In genomic region chr2:75403991-75404428, GRCh38 we compare ENCODE assay signal across 9 cellular contexts.
DNase-seq lines count a peak whose midpoint lies in the region; ATAC-seq and TF ChIP-seq lines count a peak whose summit lies in the region.
"Had no signal": no experiment of that assay in that cellular context is flagged by ENCODE, and none has a peak within 500 bp of the region (broad histone marks: within the 10 kb centered on the region; RNA-seq: fewer than 3 reads in every experiment).

No MANE protein-coding gene starts in this region.

- in situ Hi-C loops in astrocyte of the spinal cord (cut with HindIII; ENCODE audit: low sequenced_read_pairs), result no loop called here

- WGBS in suprapubic skin, result 28% methylated on average over 9 of the region's 9 CpGs

- intact Hi-C loops in CD14-positive monocyte (cut with micrococcal nuclease), result loop anchor here in 1 of 2 donors (5.0 to 10.0 kb wide), 2 partner anchors 482 to 719 kb away; no protein-coding TSS in a partner anchor

- H3K4me1 ChIP-seq in suprapubic skin, result no peaks in the 10 kb centered on the region
- H3K4me1 ChIP-seq: SJSA1 had no signal

- TF ChIP-seq POLR2A in suprapubic skin (IDR thresholded peaks at IDR 0.05), result no peak

- H3K9me3 Mint-ChIP-seq in CD14-positive monocyte, result no peaks in the 10 kb centered on the region

- H3K4me3 Mint-ChIP-seq in CD14-positive monocyte, result no peak overlapping the region

- H3K4me3 ChIP-seq in astrocyte of the spinal cord (ENCODE audit: low read depth, low read length), result no peak overlapping the region
- no peak overlapping the region for H3K4me3 ChIP-seq in suprapubic skin
- H3K4me3 ChIP-seq: SJSA1 had no signal

- peak; percentile 81 for TF ChIP-seq CTCF in CD14-positive monocyte (IDR thresholded peaks at IDR 0.05)
- peak; percentile 70 for TF ChIP-seq CTCF in astrocyte of the spinal cord (IDR thresholded peaks at IDR 0.05; ENCODE audit: low read depth, low read length)
- TF ChIP-seq CTCF in suprapubic skin (IDR thresholded peaks at IDR 0.05), result peak; percentile 30 to 65

- H3K27ac ChIP-seq in suprapubic skin, result no peak overlapping the region
- H3K27ac ChIP-seq: SJSA1 had no signal

- peaks cover 3 to 29% (median 9%) of the 10 kb centered on the region in 3 donors for H3K27me3 Mint-ChIP-seq in CD14-positive monocyte (ENCODE audit: low read depth in 3 of 3)

- no peak for TF ChIP-seq EP300 in suprapubic skin (IDR thresholded peaks at IDR 0.05)

- H3K36me3 ChIP-seq in suprapubic skin, result no peaks in the 10 kb centered on the region
- H3K36me3 ChIP-seq: SJSA1 had no signal

- H3K4me1 Mint-ChIP-seq in CD14-positive monocyte, result no peaks in the 10 kb centered on the region

- no peaks in the 10 kb centered on the region for H3K9me3 ChIP-seq in suprapubic skin
- H3K9me3 ChIP-seq: SJSA1 had no signal

- ATAC-seq in GM18520 (IDR thresholded peaks at IDR 0.05; ENCODE audit: unreplicated experiment), result peak; percentile 63
- peak; percentile 84 for ATAC-seq in HG03159 (IDR thresholded peaks at IDR 0.05; ENCODE audit: unreplicated experiment)
- ATAC-seq in HG02763 (IDR thresholded peaks at IDR 0.05; ENCODE audit: unreplicated experiment), result no peak

- H3K27me3 ChIP-seq in suprapubic skin, result peaks cover 10% of the 10 kb centered on the region

- no peaks in the 10 kb centered on the region for H3K36me3 Mint-ChIP-seq in CD14-positive monocyte

- no peak overlapping the region for H3K27ac Mint-ChIP-seq in CD14-positive monocyte

- no peak for DNase-seq in CD14-positive monocyte (ENCODE audit: low spot score)
- peak; percentile 8 for DNase-seq in NCI-H446 treated with DMSO at 0.1 percent for 48 hours (lab: John Stamatoyannopoulos, UW)
- peak; percentile 63 for DNase-seq in astrocyte of the spinal cord (ENCODE audit: low read depth, low spot score)
- peak; percentile 68 for DNase-seq in inferior parietal cortex (ENCODE audit: extremely low spot score)
- DNase-seq in suprapubic skin (ENCODE audit: low spot score in 2 of 2), result no peak

Comparison
In these comparisons a context has a peak if more than half of its experiments do, and no peak if none do; other contexts are left out.
1. DNase-seq: peak in NCI-H446 treated with DMSO at 0.1 percent for 48 hours (single experiment), astrocyte of the spinal cord (single experiment) and inferior parietal cortex (single experiment); none in CD14-positive monocyte (single experiment) and suprapubic skin (0 of 2).
2. Peak in every context shown above with its lines, with median percentiles within 50 percentile points of each other: CTCF ChIP-seq.